ENCODE assay signal across 24 cellular contexts in genomic region chr6:160127270-160128124, GRCh38. TPM values are rescaled to one million over a fixed set of nuclear protein-coding genes. Genes with fewer than 3 reads are reported as not detected.
DNase-seq lines count a peak whose midpoint lies in the region; ATAC-seq and TF ChIP-seq lines count a peak whose summit lies in the region.
"Had no signal": no experiment of that assay in that cellular context is flagged by ENCODE, and none has a peak within 500 bp of the region (broad histone marks: within the 10 kb centered on the region; RNA-seq: fewer than 3 reads in every experiment).

No MANE protein-coding gene starts in this region.

- DNase-seq in activated effector memory CD4-positive, alpha-beta T cell treated with anti-CD3 and anti-CD28 coated beads, Interleukin-2, amount 50 U/mL, for 16 hours = peak; percentile 31
- no peak for DNase-seq in activated effector memory CD4-positive, alpha-beta T cell treated with Interleukin-2 at 50 U/mL for 16 hours
- DNase-seq in coronary artery (ENCODE audit: low spot score) = peak; percentile 52
- peak; percentile 47 for DNase-seq in mesenteric fat pad (ENCODE audit: low spot score)
- peak; percentile 11 for DNase-seq in stomach
- no peak for DNase-seq in activated naive CD4-positive, alpha-beta T cell treated with anti-CD3 and anti-CD28 coated beads, Interleukin-2, amount 50 U/mL, for 16 hours
- no peak for DNase-seq in activated CD8-positive, alpha-beta T cell treated with anti-CD3 and anti-CD28 coated beads, Interleukin-2, amount 10 ng/mL, durations not matched to agents 7 days and 5 days
- DNase-seq: CD4-positive, CD25-positive, alpha-beta regulatory T cell; DMS53; H9; KG1; MG63; NCI-H1105 treated with DMSO at 0.1 percent for 48 hours; NCI-H146; NCI-H1930; NCI-H2227 treated with DMSO at 0.1 percent for 48 hours; NCI-H526 treated with DMSO at 0.1 percent for 48 hours; PC-9 had no signal

- H3K27ac ChIP-seq in coronary artery = no peak overlapping the region
- no peak overlapping the region for H3K27ac ChIP-seq in stomach
- H3K27ac ChIP-seq: BLaER1, PC-9, SJSA1 had no signal

- POLR2A ChIA-PET in activated CD8-positive, alpha-beta T cell treated with anti-CD3 and anti-CD28 coated beads, Interleukin-2, amount 10 ng/mL, durations not matched to agents 7 days and 5 days (lab: Charles Lee) = no interaction called here

- no peak for TF ChIP-seq POLR2A in stomach (IDR thresholded peaks at IDR 0.05)

- H3K4me1 Mint-ChIP-seq in activated CD8-positive, alpha-beta T cell treated with anti-CD3 and anti-CD28 coated beads, Interleukin-2, amount 10 ng/mL, durations not matched to agents 7 days and 5 days (ENCODE audit: low read depth) = no peaks in the 10 kb centered on the region
- H3K4me1 Mint-ChIP-seq: CD4-positive, CD25-positive, alpha-beta regulatory T cell had no signal

- no peak overlapping the region for H3K27ac Mint-ChIP-seq in activated CD8-positive, alpha-beta T cell treated with anti-CD3 and anti-CD28 coated beads, Interleukin-2, amount 10 ng/mL, durations not matched to agents 7 days and 5 days
- H3K27ac Mint-ChIP-seq: CD4-positive, CD25-positive, alpha-beta regulatory T cell; GM23338; H9 had no signal

- no peaks in the 10 kb centered on the region for H3K9me3 Mint-ChIP-seq in activated CD8-positive, alpha-beta T cell treated with anti-CD3 and anti-CD28 coated beads, Interleukin-2, amount 10 ng/mL, durations not matched to agents 7 days and 5 days (ENCODE audit: insufficient read depth)
- H3K9me3 Mint-ChIP-seq: CD4-positive, CD25-positive, alpha-beta regulatory T cell had no signal

- no peak overlapping the region for H3K4me3 Mint-ChIP-seq in activated CD8-positive, alpha-beta T cell treated with anti-CD3 and anti-CD28 coated beads, Interleukin-2, amount 10 ng/mL, durations not matched to agents 7 days and 5 days
- H3K4me3 Mint-ChIP-seq: CD4-positive, CD25-positive, alpha-beta regulatory T cell; GM23338; H9 had no signal

- CTCF ChIA-PET in activated CD8-positive, alpha-beta T cell treated with anti-CD3 and anti-CD28 coated beads, Interleukin-2, amount 10 ng/mL, durations not matched to agents 7 days and 5 days (lab: Charles Lee) = interaction anchor here (1.0 kb wide), 1 partner anchor 9 kb away, joined by 3 read pairs; no protein-coding TSS in a partner anchor

- H3K4me3 ChIP-seq in coronary artery = no peak overlapping the region
- no peak overlapping the region for H3K4me3 ChIP-seq in stomach
- H3K4me3 ChIP-seq: BLaER1, GM23338, MG63, PC-9, SJSA1 had no signal

- no peaks in the 10 kb centered on the region for H3K27me3 ChIP-seq in stomach
- H3K27me3 ChIP-seq: BLaER1, MG63, SJSA1 had no signal

- no peak for ATAC-seq in GM18861 (IDR thresholded peaks at IDR 0.05; ENCODE audit: unreplicated experiment)
- no peak for ATAC-seq in activated CD8-positive, alpha-beta T cell treated with anti-CD3 and anti-CD28 coated beads, Interleukin-2, amount 10 ng/mL, durations not matched to agents 7 days and 5 days
- ATAC-seq: GM23338, Right ventricle myocardium inferior had no signal

- no peaks in the 10 kb centered on the region for H3K4me1 ChIP-seq in stomach
- H3K4me1 ChIP-seq: BLaER1, SJSA1 had no signal

- no peaks in the 10 kb centered on the region for H3K9me3 ChIP-seq in stomach
- H3K9me3 ChIP-seq: BLaER1, MG63, SJSA1 had no signal

- H3K36me3 Mint-ChIP-seq in activated CD8-positive, alpha-beta T cell treated with anti-CD3 and anti-CD28 coated beads, Interleukin-2, amount 10 ng/mL, durations not matched to agents 7 days and 5 days (ENCODE audit: low read depth) = no peaks in the 10 kb centered on the region
- H3K36me3 Mint-ChIP-seq: CD4-positive, CD25-positive, alpha-beta regulatory T cell had no signal

- TF ChIP-seq CTCF in coronary artery (IDR thresholded peaks at IDR 0.05) (no peak), stomach (IDR thresholded peaks at IDR 0.05) (no peak)

- 89 to 94% (median 91%) methylated on average over 16 of the region's 16 CpGs for WGBS in stomach, 5 donors

- H3K27me3 Mint-ChIP-seq in activated CD8-positive, alpha-beta T cell treated with anti-CD3 and anti-CD28 coated beads, Interleukin-2, amount 10 ng/mL, durations not matched to agents 7 days and 5 days (ENCODE audit: low read depth) = no peaks in the 10 kb centered on the region
- H3K27me3 Mint-ChIP-seq: CD4-positive, CD25-positive, alpha-beta regulatory T cell had no signal

- intact Hi-C loops in stomach (cut with DNase I; ENCODE audit: low total_unique reads) = no loop called here

- peaks cover 0 to 6% (median 0%) of the 10 kb centered on the region in 4 donors for H3K36me3 ChIP-seq in stomach
- H3K36me3 ChIP-seq: BLaER1, MG63, SJSA1 had no signal

- TF ChIP-seq EP300 in stomach (IDR thresholded peaks at IDR 0.05) = no peak

RNA-seq across cellular contexts. Expression of gene SLC22A1, which starts 5.9 kb away (rescaled TPM):
- total RNA-seq in mesenteric fat pad = 3.4 TPM
- 10 to 100 TPM in 1 of 5 donors, 1 to 10 TPM in 3, not detected in 1; 2.0 to 36.2 (median 2.7) TPM for total RNA-seq in stomach
- polyA plus RNA-seq in stomach = under 1 TPM in 2 of 3 donors, not detected in 1; 0.20 to 0.31 TPM
- under 1 TPM; 0.16 to 0.87 TPM for total RNA-seq in activated CD8-positive, alpha-beta T cell treated with anti-CD3 and anti-CD28 coated beads, Interleukin-2, amount 10 ng/mL, durations not matched to agents 7 days and 5 days
- total RNA-seq: G401, PC-9, SJSA1 had no signal
- polyA plus RNA-seq: CD4-positive, CD25-positive, alpha-beta regulatory T cell had no signal

Comparison
In these comparisons a context has a peak if more than half of its experiments do, and no peak if none do; other contexts are left out.
1. DNase-seq: peak in activated effector memory CD4-positive, alpha-beta T cell treated with anti-CD3 and anti-CD28 coated beads, Interleukin-2, amount 50 U/mL, for 16 hours (single experiment), coronary artery (single experiment), mesenteric fat pad (single experiment) and stomach (single experiment); none in activated effector memory CD4-positive, alpha-beta T cell treated with Interleukin-2 at 50 U/mL for 16 hours (single experiment), activated naive CD4-positive, alpha-beta T cell treated with anti-CD3 and anti-CD28 coated beads, Interleukin-2, amount 50 U/mL, for 16 hours (single experiment) and activated CD8-positive, alpha-beta T cell treated with anti-CD3 and anti-CD28 coated beads, Interleukin-2, amount 10 ng/mL, durations not matched to agents 7 days and 5 days (single experiment).